In genomic region chr1:10272274-10272673, GRCh38 we compare ENCODE assay signal across 20 cellular contexts.
DNase-seq lines count a peak whose midpoint lies in the region; ATAC-seq, FAIRE-seq and TF ChIP-seq lines count a peak whose summit lies in the region.
"Had no signal": no experiment of that assay in that cellular context is flagged by ENCODE, and none has a peak within 500 bp of the region (broad histone marks: within the 10 kb centered on the region; RNA-seq: fewer than 3 reads in every experiment).

No MANE protein-coding gene starts in this region.

- H3K4me3 ChIP-seq in left ventricle myocardium inferior: no peak overlapping the region
- H3K4me3 ChIP-seq in heart right ventricle: no peak overlapping the region
- no peak overlapping the region for H3K4me3 ChIP-seq in Karpas-422 (ENCODE audit: low read length)
- H3K4me3 ChIP-seq in Caco-2 (ENCODE audit: low read depth, low read length): no peak overlapping the region
- H3K4me3 ChIP-seq: BLaER1, GM23338, MG63 had no signal

- H3K36me3 Mint-ChIP-seq in progenitor cell of endocrine pancreas (ENCODE audit: insufficient read depth) (peaks cover 22% of the 10 kb centered on the region), Caco-2 (ENCODE audit: insufficient read depth, unreplicated experiment) (peaks cover 16% of the 10 kb centered on the region)

- H3K27me3 Mint-ChIP-seq in progenitor cell of endocrine pancreas (no peaks in the 10 kb centered on the region), Caco-2 (ENCODE audit: insufficient read depth, unreplicated experiment) (no peaks in the 10 kb centered on the region)
- H3K27me3 Mint-ChIP-seq: CD4-positive, CD25-positive, alpha-beta regulatory T cell had no signal

- peaks cover 67% of the 10 kb centered on the region for H3K36me3 ChIP-seq in left ventricle myocardium inferior
- peaks cover 0 to 96% (median 18%) of the 10 kb centered on the region in 9 donors for H3K36me3 ChIP-seq in heart right ventricle
- no peaks in the 10 kb centered on the region for H3K36me3 ChIP-seq in Karpas-422 (ENCODE audit: insufficient read depth, low read length)
- peaks cover 1% of the 10 kb centered on the region; the same call in 1 of the 2 replicates for H3K36me3 ChIP-seq in Caco-2 (ENCODE audit: control insufficient read depth, insufficient read depth, low read length)

- H3K9me2 ChIP-seq in Karpas-422 (replicated peaks; ENCODE audit: insufficient read depth, low read length): no peaks in the 10 kb centered on the region

- H3K27ac ChIP-seq in left ventricle myocardium inferior (replicated peaks): peak overlapping the region; percentile 20
- peak overlapping the region in 3 of 10 donors; percentile 9 to 37 (median 10) for H3K27ac ChIP-seq in heart right ventricle
- no peak overlapping the region for H3K27ac ChIP-seq in Karpas-422 (ENCODE audit: low read length)
- H3K27ac ChIP-seq: BLaER1, RWPE1 had no signal

- peak; percentile 36 for FAIRE-seq in islet of Langerhans (lab: Jason Lieb, UNC)
- FAIRE-seq: D721Med, HTR-8/SVneo had no signal

- no peak overlapping the region for H2AFZ ChIP-seq in Karpas-422 (ENCODE audit: low read length)
- H2AFZ ChIP-seq: GM23338 had no signal

- ATAC-seq in heart right ventricle: no peak
- ATAC-seq: GM23338, Panc1 had no signal

- CTCF ChIA-PET in Caco-2 (lab: Charles Lee): interaction anchor here (1.5 kb wide), 1 partner anchor 62 kb away, joined by 6 read pairs; the partner anchor contains the start of gene KIF1B

- H3K27ac Mint-ChIP-seq in progenitor cell of endocrine pancreas: peak overlapping the region; percentile 64
- no peak overlapping the region for H3K27ac Mint-ChIP-seq in Caco-2 (ENCODE audit: unreplicated experiment)
- H3K27ac Mint-ChIP-seq: CD4-positive, CD25-positive, alpha-beta regulatory T cell; GM23338; H9 had no signal

- H3K4me1 Mint-ChIP-seq in progenitor cell of endocrine pancreas (ENCODE audit: low read depth) (peaks cover 27% of the 10 kb centered on the region), Caco-2 (ENCODE audit: low read depth, unreplicated experiment) (peaks cover 18% of the 10 kb centered on the region)
- H3K4me1 Mint-ChIP-seq: CD4-positive, CD25-positive, alpha-beta regulatory T cell; GM23338; H9 had no signal

- no peaks in the 10 kb centered on the region for H4K20me1 ChIP-seq in Karpas-422 (ENCODE audit: insufficient read depth, low read depth, low read length)
- H4K20me1 ChIP-seq: BLaER1 had no signal

- intact Hi-C loops in left ventricle myocardium inferior (cut with micrococcal nuclease): no loop called here
- intact Hi-C loops in heart right ventricle (cut with DNase I): loop anchor here in 1 of 10 donors (10.0 kb wide), 1 partner anchor 57 kb away; the partner anchor contains the start of gene KIF1B
- intact Hi-C loops in Caco-2 (cut with micrococcal nuclease; ENCODE audit: unreplicated experiment): loop anchor here (5.0 kb wide), 1 partner anchor 60 kb away; the partner anchor contains the start of gene KIF1B

- BruUV-seq in Caco-2 (replicated peaks; lab: Mats Ljungman, UMichigan): no TSS peak

- no peaks in the 10 kb centered on the region for H3K79me2 ChIP-seq in Karpas-422 (ENCODE audit: low read length)

- no peak overlapping the region for H3K9ac ChIP-seq in Karpas-422 (ENCODE audit: low read length)
- H3K9ac ChIP-seq: BLaER1 had no signal

- H3K9me3 ChIP-seq in left ventricle myocardium inferior (replicated peaks) (no peaks in the 10 kb centered on the region), heart right ventricle (no peaks in the 10 kb centered on the region), Karpas-422 (ENCODE audit: low read length) (no peaks in the 10 kb centered on the region), Caco-2 (no peaks in the 10 kb centered on the region)
- H3K9me3 ChIP-seq: BLaER1, MG63 had no signal

- DNase-seq in left ventricle myocardium inferior (no peak), heart right ventricle (no peak), progenitor cell of endocrine pancreas (ENCODE audit: low spot score, unreplicated experiment) (no peak), NCI-H226 (no peak), Karpas-422 (no peak), Caco-2 (no peak)
- DNase-seq: CD4-positive, CD25-positive, alpha-beta regulatory T cell; H9; KBM-7; MG63; NCI-H2029 treated with DMSO at 0.1 percent for 48 hours; NCI-H526 treated with DMSO at 0.1 percent for 48 hours; SHP77 had no signal

- POLR2A ChIA-PET in Caco-2 (lab: Charles Lee): no interaction called here

- TF ChIP-seq CTCF in left ventricle myocardium inferior (IDR thresholded peaks at IDR 0.05; ENCODE audit: borderline replicate concordance) (no peak), heart right ventricle (IDR thresholded peaks at IDR 0.05) (no peak), progenitor cell of endocrine pancreas (IDR thresholded peaks at IDR 0.05; ENCODE audit: unreplicated experiment) (no peak), Caco-2 (IDR thresholded peaks at IDR 0.05; ENCODE audit: insufficient read depth in 1 of 2, low read depth in 1 of 2, low read length in 1 of 2, severe bottlenecking in 1 of 2, unreplicated experiment in 1 of 2) (no peak)

- H3K9me3 Mint-ChIP-seq in progenitor cell of endocrine pancreas (ENCODE audit: low read depth) (no peaks in the 10 kb centered on the region), Caco-2 (ENCODE audit: unreplicated experiment) (no peaks in the 10 kb centered on the region)
- H3K9me3 Mint-ChIP-seq: CD4-positive, CD25-positive, alpha-beta regulatory T cell; GM23338; H9 had no signal

- H3K4me1 ChIP-seq in left ventricle myocardium inferior: peaks cover 33% of the 10 kb centered on the region
- peaks cover 0 to 30% (median 13%) of the 10 kb centered on the region in 9 donors for H3K4me1 ChIP-seq in heart right ventricle
- no peaks in the 10 kb centered on the region for H3K4me1 ChIP-seq in Karpas-422 (ENCODE audit: low read length)
- H3K4me1 ChIP-seq in Caco-2: peaks cover 26% of the 10 kb centered on the region
- H3K4me1 ChIP-seq: BLaER1 had no signal

- H3K27me3 ChIP-seq in left ventricle myocardium inferior (ENCODE audit: low read depth) (no peaks in the 10 kb centered on the region), heart right ventricle (no peaks in the 10 kb centered on the region), Karpas-422 (ENCODE audit: low read length) (no peaks in the 10 kb centered on the region), Caco-2 (replicated peaks; ENCODE audit: control insufficient read depth, insufficient read depth, low read length) (no peaks in the 10 kb centered on the region)
- H3K27me3 ChIP-seq: BLaER1, MG63 had no signal

- H3K4me2 ChIP-seq in Karpas-422 (ENCODE audit: low read depth, low read length, poor library complexity, severe bottlenecking): no peak overlapping the region
- H3K4me2 ChIP-seq: BLaER1, GM23338 had no signal

- 88 to 92% methylated on average over 1 of the region's 1 CpG for WGBS in heart right ventricle, 2 donors

- H3K4me3 Mint-ChIP-seq in progenitor cell of endocrine pancreas (ENCODE audit: low read depth) (no peak overlapping the region), Caco-2 (ENCODE audit: unreplicated experiment) (no peak overlapping the region)
- H3K4me3 Mint-ChIP-seq: CD4-positive, CD25-positive, alpha-beta regulatory T cell; GM23338; H9 had no signal
